In genomic region chr1:155813672-155814071, GRCh38 we compare ENCODE assay signal across 16 cellular contexts.
"Had no signal": no experiment of that assay in that cellular context is flagged by ENCODE, and none has a peak within 500 bp of the region (broad histone marks: within the 10 kb centered on the region; RNA-seq: fewer than 3 reads in every experiment).

No MANE protein-coding gene starts in this region.

- DNase-seq: activated B cell treated with CpG ODN at 0.5 μM for 24 hours; activated CD4-positive, alpha-beta T cell treated with anti-CD3 and anti-CD28 coated beads, Interleukin-2, amount 10 ng/mL, durations not matched to agents 7 days and 5 days; activated gamma-delta T cell treated with Interleukin-2 at 50 U/mL for 16 hours; activated T-cell treated with anti-CD3 and anti-CD28 coated beads, Interleukin-2, amount 50 U/mL, for 72 hours; gastrocnemius medialis; heart left ventricle; immature natural killer cell; pancreas; stimulated activated CD4-positive, alpha-beta T cell treated with anti-CD3 and anti-CD28 coated beads, Interleukin-12 subunit alpha, Interleukin-12 subunit beta, amount 100 ng/mL, for 4 hours; stimulated activated CD4-positive, alpha-beta T cell treated with anti-CD3 and anti-CD28 coated beads, Interleukin-2, amount 100 ng/mL, for 24 hours; SW 1271; tibial artery; uterus had no signal

- H3K9me3 Mint-ChIP-seq: activated B cell treated with CpG ODN at 0.5 μM for 24 hours; activated CD4-positive, alpha-beta T cell treated with anti-CD3 and anti-CD28 coated beads, Interleukin-2, amount 10 ng/mL, durations not matched to agents 7 days and 5 days; activated T-cell treated with anti-CD3 and anti-CD28 coated beads, Interleukin-2, amount 50 U/mL, for 72 hours; immature natural killer cell; T-helper 2 cell treated with Interferon-gamma antibody and Interleukin-4, amounts not matched to agents 5 μg/mL and 100 μg/mL, for 36 hours had no signal

- ATAC-seq: activated T-cell treated with anti-CD3 and anti-CD28 coated beads, Interleukin-2, amount 50 U/mL, for 72 hours; gastrocnemius medialis; heart left ventricle; pancreas had no signal

- H3K27ac ChIP-seq: adrenal gland, cardiac muscle cell, gastrocnemius medialis, heart left ventricle, pancreas, tibial artery, uterus had no signal

- H3K4me1 ChIP-seq: adrenal gland, gastrocnemius medialis, heart left ventricle, pancreas, tibial artery, uterus had no signal

- H3K4me3 ChIP-seq: adrenal gland, cardiac muscle cell, gastrocnemius medialis, heart left ventricle, pancreas, tibial artery, uterus had no signal

- H3K36me3 ChIP-seq: uterus had no signal

- H3K4me3 Mint-ChIP-seq: activated B cell treated with CpG ODN at 0.5 μM for 24 hours; activated CD4-positive, alpha-beta T cell treated with anti-CD3 and anti-CD28 coated beads, Interleukin-2, amount 10 ng/mL, durations not matched to agents 7 days and 5 days; activated T-cell treated with anti-CD3 and anti-CD28 coated beads, Interleukin-2, amount 50 U/mL, for 72 hours; immature natural killer cell; T-helper 2 cell treated with Interferon-gamma antibody and Interleukin-4, amounts not matched to agents 5 μg/mL and 100 μg/mL, for 36 hours had no signal

- H3K27me3 Mint-ChIP-seq: activated B cell treated with CpG ODN at 0.5 μM for 24 hours; activated CD4-positive, alpha-beta T cell treated with anti-CD3 and anti-CD28 coated beads, Interleukin-2, amount 10 ng/mL, durations not matched to agents 7 days and 5 days had no signal

- H3K27ac Mint-ChIP-seq: activated B cell treated with CpG ODN at 0.5 μM for 24 hours; activated CD4-positive, alpha-beta T cell treated with anti-CD3 and anti-CD28 coated beads, Interleukin-2, amount 10 ng/mL, durations not matched to agents 7 days and 5 days; activated T-cell treated with anti-CD3 and anti-CD28 coated beads, Interleukin-2, amount 50 U/mL, for 72 hours; T-helper 2 cell treated with Interferon-gamma antibody and Interleukin-4, amounts not matched to agents 5 μg/mL and 100 μg/mL, for 36 hours had no signal

- H3K9me3 ChIP-seq: adrenal gland, gastrocnemius medialis, heart left ventricle, pancreas, tibial artery, uterus had no signal

- H3K27me3 ChIP-seq: adrenal gland, cardiac muscle cell, gastrocnemius medialis, heart left ventricle, pancreas, tibial artery, uterus had no signal
